Comparison of ENCODE assay signal across 8 cellular contexts in the genomic region with DNA sequence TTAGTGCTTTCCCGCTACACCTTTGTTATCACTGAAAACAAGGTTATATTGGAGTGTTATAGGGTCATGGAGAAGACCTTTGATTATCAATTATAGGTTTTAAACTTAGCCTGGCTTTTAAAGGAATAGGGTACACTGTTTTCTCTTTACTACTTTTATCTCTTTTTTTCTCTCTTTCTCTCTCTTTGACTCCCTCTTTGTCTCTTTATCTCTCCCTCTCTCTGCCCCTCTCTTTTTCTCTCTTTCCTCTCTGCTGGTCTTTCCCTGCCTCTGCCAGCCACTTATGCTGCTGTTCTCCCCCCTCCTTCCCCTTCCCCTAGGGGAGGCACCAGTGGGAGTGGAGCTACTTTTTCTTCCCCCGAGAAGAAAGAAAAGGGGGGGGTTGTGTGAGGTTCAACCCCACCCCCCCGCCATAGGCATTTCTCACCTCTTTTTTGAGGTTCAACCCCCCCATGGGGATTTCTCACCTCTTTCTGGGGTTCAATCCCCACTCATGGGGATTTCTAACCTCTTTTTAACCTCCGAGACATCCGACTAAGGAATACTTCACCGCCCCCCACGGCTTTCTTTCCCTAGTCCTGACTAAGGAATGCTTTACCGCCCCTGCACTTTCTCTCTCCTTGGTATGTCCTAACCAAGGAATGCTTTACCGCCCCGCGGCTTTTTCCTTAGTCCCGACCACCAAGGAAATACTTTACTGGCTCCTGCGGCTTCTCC. TPM values are rescaled to one million over a fixed set of nuclear protein-coding genes. Genes with fewer than 3 reads are reported as not detected.
DNase-seq lines count a peak whose midpoint lies in the region; FAIRE-seq and TF ChIP-seq lines count a peak whose summit lies in the region.

No MANE protein-coding gene starts in this region.

- peak overlapping the region; percentile 24 to 52; a peak in 3 of 4 replicates for H3K4me2 ChIP-seq in H1 (ENCODE audit: insufficient read depth in 1 of 2, low read depth in 2 of 2, low read length in 2 of 2)
- no peak overlapping the region for H3K4me2 ChIP-seq in MM.1S (ENCODE audit: low read depth, low read length)

- no peaks in the 10 kb centered on the region for H3K79me1 ChIP-seq in H1 (ENCODE audit: low read depth, low read length)

- H3K23ac ChIP-seq in H1 (ENCODE audit: insufficient read length) = no peak overlapping the region

- no peaks in the 10 kb centered on the region for H3K27me3 ChIP-seq in H1 (replicated peaks in 1 of 4; ENCODE audit: control insufficient read depth in 3 of 4, extremely low read depth in 1 of 4, insufficient read depth in 3 of 4, low read length in 3 of 4)
- no peaks in the 10 kb centered on the region for H3K27me3 ChIP-seq in MM.1S (replicated peaks; ENCODE audit: insufficient read depth, low read length)

- H3K4ac ChIP-seq in H1 (replicated peaks; ENCODE audit: insufficient read length, low read depth, low read length) = no peak overlapping the region

- no peaks in the 10 kb centered on the region for H3K23me2 ChIP-seq in H1 (ENCODE audit: low read depth, low read length)

- H3K18ac ChIP-seq in H1 (ENCODE audit: extremely low read depth, low read length) = peak overlapping the region; percentile 71

- no peak overlapping the region for H4K91ac ChIP-seq in H1 (replicated peaks; ENCODE audit: insufficient read length, low read length)

- no peaks in the 10 kb centered on the region for H3K9me2 ChIP-seq in MM.1S (replicated peaks; ENCODE audit: insufficient read depth, low read length)

- H4K8ac ChIP-seq in H1 (ENCODE audit: extremely low read depth, insufficient read depth, low read length) = no peak overlapping the region

- peak overlapping the region; percentile 94 to 96 (median 95) for H3K27ac Mint-ChIP-seq in nephron

- H3K36me3 ChIP-seq in H1 (ENCODE audit: control insufficient read depth in 2 of 4, insufficient read depth in 4 of 4, low read length in 3 of 4) = peaks cover 0 to 6% (median 0%) of the 10 kb centered on the region in 4 experiments; a peak in 2 of 8 replicates
- no peaks in the 10 kb centered on the region for H3K36me3 ChIP-seq in MM.1S (replicated peaks; ENCODE audit: insufficient read depth, low read length)

- no peak overlapping the region for H2BK5ac ChIP-seq in H1 (ENCODE audit: low read depth, low read length)

- no peak overlapping the region for H3K9ac ChIP-seq in H1 (replicated peaks in 1 of 4; ENCODE audit: extremely low read depth in 1 of 4, low read depth in 3 of 4, low read length in 3 of 4)
- no peak overlapping the region for H3K9ac ChIP-seq in MM.1S (ENCODE audit: low read length)

- no peak overlapping the region for H2BK12ac ChIP-seq in H1 (ENCODE audit: low read depth, low read length)

- H3K4me1 ChIP-seq in H1 (replicated peaks in 1 of 4; ENCODE audit: control insufficient read depth in 3 of 4, insufficient read depth in 4 of 4, low read length in 3 of 4) = peaks cover 0 to 11% (median 5%) of the 10 kb centered on the region in 4 experiments; a peak in 4 of 7 replicates
- H3K4me1 ChIP-seq in MM.1S (ENCODE audit: low read length) = no peaks in the 10 kb centered on the region

- no peak overlapping the region for H3K56ac ChIP-seq in H1 (replicated peaks; ENCODE audit: insufficient read length, low read depth, low read length)

- TF ChIP-seq POLR2A in H1 (IDR thresholded peaks at IDR 0.05; ENCODE audit: control extremely low read depth in 1 of 2, low read depth in 2 of 2, low read length in 2 of 2) = no peak

- H3K9me3 Mint-ChIP-seq in nephron = peaks cover 9% of the 10 kb centered on the region

- H3K4me1 Mint-ChIP-seq in nephron = peaks cover 16% of the 10 kb centered on the region

- H3F3A ChIP-seq in MM.1S (ENCODE audit: insufficient read depth, low read length) = no peaks in the 10 kb centered on the region

- no peaks in the 10 kb centered on the region for H3K36me3 Mint-ChIP-seq in nephron (ENCODE audit: low read depth)

- no peaks in the 10 kb centered on the region for H3K79me2 ChIP-seq in H1 (ENCODE audit: control insufficient read depth in 1 of 2, insufficient read depth in 2 of 2, low read length in 2 of 2)
- no peaks in the 10 kb centered on the region for H3K79me2 ChIP-seq in MM.1S (ENCODE audit: low read length)

- CTCF ChIA-PET in H1 (lab: Charles Lee; ENCODE audit: partially characterized antibody) = interaction anchor here (1.0 to 2.5 kb wide), 8 partner anchors 12 to 272 kb away, joined by 3 to 11 read pairs (median 4); partner anchors contain the start of gene ZBTB8B

- POLR2A ChIA-PET in H1 (lab: Charles Lee; ENCODE audit: partially characterized antibody) = interaction anchor here (0.7 to 1.9 kb wide), 4 partner anchors 21 to 203 kb away, joined by 3 to 5 read pairs (median 4); partner anchors contain the start of genes BSDC1 and RBBP4

- DNase-seq in AG08396 (ENCODE audit: low spot score) (peak; percentile 29), NCI-H226 (peak; percentile 79), H1 (ENCODE audit: low read depth in 1 of 2, low spot score in 2 of 2) (peak; percentile 27 to 81), mucosa of gallbladder (ENCODE audit: low spot score) (no peak), SIG-M5 treated with dmso at 0.1 percent for 504 hours (lab: John Stamatoyannopoulos, UW; ENCODE audit: unreplicated experiment) (no peak), MM.1S (no peak), NCI-H1694 treated with DMSO at 0.1 percent for 48 hours (lab: John Stamatoyannopoulos, UW) (no peak)

- peaks cover 19 to 27% of the 10 kb centered on the region in 2 experiments for H3K9me3 ChIP-seq in H1 (ENCODE audit: insufficient read depth in 2 of 2, low read depth in 1 of 2, low read length in 1 of 2)
- no peaks in the 10 kb centered on the region for H3K9me3 ChIP-seq in MM.1S (replicated peaks; ENCODE audit: insufficient read depth, low read length)

- no peak for FAIRE-seq in H1 (lab: Jason Lieb, UNC)

- no peak for TF ChIP-seq CTCF in H1 (IDR thresholded peaks at IDR 0.05; ENCODE audit: control extremely low read depth in 1 of 3, insufficient read depth in 1 of 3, low read depth in 1 of 3, low read length in 3 of 3)
- no peak for TF ChIP-seq CTCF in nephron (IDR thresholded peaks at IDR 0.05; ENCODE audit: unreplicated experiment in 3 of 3)
- TF ChIP-seq CTCF in MM.1S (IDR thresholded peaks at IDR 0.05; ENCODE audit: low read length) = no peak

- H3K14ac ChIP-seq in H1 (ENCODE audit: insufficient read length) = no peak overlapping the region

- TF ChIP-seq EP300 in H1 (IDR thresholded peaks at IDR 0.05; ENCODE audit: borderline replicate concordance in 1 of 2, low read depth in 2 of 2, low read length in 2 of 2) = peak in 1 of 2 experiments; percentile 96; a peak in 2 of 3 replicates

- H4K5ac ChIP-seq in H1 (ENCODE audit: insufficient read length, low read depth, low read length) = peak overlapping the region; percentile 44

- H2AFZ ChIP-seq in H1 (ENCODE audit: low read length) (no peak overlapping the region), MM.1S (ENCODE audit: low read length) (no peak overlapping the region)

- H2AK5ac ChIP-seq in H1 (ENCODE audit: low read depth, low read length) = no peak overlapping the region

- 15% methylated on average over 11 of the region's 13 CpGs; no CpG with 5 or more reads in 1 of the 2 experiments for WGBS in H1 (ENCODE audit: extremely low coverage in 1 of 2, insufficient coverage in 1 of 2, insufficient read length in 1 of 2, insufficient replicate concordance in 2 of 2, low coverage in 1 of 2, low lambda C conversion rate in 2 of 2, missing lambda C conversion rate in 1 of 2), 2 experiments

- H3K4me3 Mint-ChIP-seq in nephron = peak overlapping the region; percentile 81 to 86 (median 83)

- peaks cover 14% of the 10 kb centered on the region for H3K27me3 Mint-ChIP-seq in nephron (ENCODE audit: low read depth)

- no peak overlapping the region for H2BK15ac ChIP-seq in H1 (ENCODE audit: low read length)

- no peak overlapping the region for H2BK20ac ChIP-seq in H1 (ENCODE audit: low read length)

- no peak for TF ChIP-seq RAD21 in H1 (IDR thresholded peaks at IDR 0.05 in 1 of 2, conservative IDR thresholded peaks at IDR 0.05 in 1 of 2; ENCODE audit: low read depth in 2 of 2, low read length in 2 of 2)

- no peak overlapping the region; the same call in 1 of the 2 replicates for H3K27ac ChIP-seq in H1 (ENCODE audit: low read depth, low read length)
- H3K27ac ChIP-seq in MM.1S (ENCODE audit: low read length) = no peak overlapping the region

- H4K20me1 ChIP-seq in H1 (replicated peaks in 1 of 2; ENCODE audit: control insufficient read depth in 1 of 2, insufficient read depth in 2 of 2, low read length in 2 of 2) (no peaks in the 10 kb centered on the region), MM.1S (ENCODE audit: insufficient read depth, low read length) (no peaks in the 10 kb centered on the region)

- no peak overlapping the region for H2BK120ac ChIP-seq in H1 (replicated peaks; ENCODE audit: low read depth, low read length)

- H3K4me3 ChIP-seq in H1 (ENCODE audit: extremely low read depth in 1 of 4, insufficient read depth in 2 of 4, low read depth in 3 of 4, low read length in 4 of 4) (peak overlapping the region in 3 of 4 experiments; percentile 17 to 51 (median 19); a peak in 4 of 8 replicates), MM.1S (ENCODE audit: low read length) (no peak overlapping the region)

TF ChIP-seq in H1, 55 proteins besides CTCF, POLR2A, EP300 and RAD21 (continues in another document):
- no peak for TF ChIP-seq CBX8 (IDR thresholded peaks at IDR 0.05; ENCODE audit: borderline replicate concordance, low read depth, low read length)
- TF ChIP-seq EGR1 (IDR thresholded peaks at IDR 0.05; ENCODE audit: borderline replicate concordance, low read depth, low read length) = 0 out of 2 replicates have a peak, but pooled peaks have one; percentile 6

RNA-seq across cellular contexts. Expression of gene ZBTB8B, which starts 17.2 kb away (rescaled TPM):
- 3.5 and 3.7 TPM in 2 replicates for total RNA-seq in H1 (2021; fragmentation: NEBNext Ultra II Directional; extraction: Animal tissue kit (Norgen Biotek cat#: 25700))
- 1.2 and 1.3 TPM in 2 replicates for polyA plus RNA-seq in H1 (2011; rRNA removed)
- polyA plus RNA-seq in H1 (2011; cell fraction: cytosol; rRNA removed) = 1.5 TPM
- polyA plus RNA-seq in H1 (2011; cell fraction: nucleus; rRNA removed) = 1.6 TPM
- polyA plus RNA-seq in H1 (2012, experiment 1 of 2) = 1.5 to 2.7 TPM (median 2.0 TPM) in 4 replicates
- 0.54 TPM for polyA plus RNA-seq in H1 (2012, experiment 2 of 2)
- polyA plus RNA-seq in H1 (2013, experiment 1 of 2) = 1.7 TPM
- 1.6 TPM for polyA plus RNA-seq in H1 (2013, experiment 2 of 2)
- 2.8 and 3.0 TPM in 2 replicates for polyA minus RNA-seq in H1 (2011; rRNA and poly(A)+ RNA removed)
- 1.7 TPM for polyA minus RNA-seq in H1 (2011; cell fraction: cytosol; rRNA and poly(A)+ RNA removed)
- polyA minus RNA-seq in H1 (2011; cell fraction: nucleus; rRNA and poly(A)+ RNA removed) = 2.3 TPM
- 0.03 TPM for total RNA-seq in mucosa of gallbladder

RNA-seq across cellular contexts. Expression of gene BSDC1, which starts 53.4 kb away (rescaled TPM):
- total RNA-seq in H1 (2021; fragmentation: NEBNext Ultra II Directional; extraction: Animal tissue kit (Norgen Biotek cat#: 25700)) = 40.7 and 42.9 TPM in 2 replicates
- polyA plus RNA-seq in H1 (2011; rRNA removed) = 23.3 and 24.8 TPM in 2 replicates
- polyA plus RNA-seq in H1 (2011; cell fraction: cytosol; rRNA removed) = 33.0 TPM
- polyA plus RNA-seq in H1 (2011; cell fraction: nucleus; rRNA removed) = 50.6 TPM
- 31.2 to 34.6 TPM (median 32.6 TPM) in 4 replicates for polyA plus RNA-seq in H1 (2012, experiment 1 of 2)
- polyA plus RNA-seq in H1 (2012, experiment 2 of 2) = 27.9 TPM
- polyA plus RNA-seq in H1 (2013, experiment 1 of 2) = 29.6 TPM
- 27.2 TPM for polyA plus RNA-seq in H1 (2013, experiment 2 of 2)
- 33.0 and 33.3 TPM in 2 replicates for polyA minus RNA-seq in H1 (2011; rRNA and poly(A)+ RNA removed)
- polyA minus RNA-seq in H1 (2011; cell fraction: cytosol; rRNA and poly(A)+ RNA removed) = 19.5 TPM
- polyA minus RNA-seq in H1 (2011; cell fraction: nucleus; rRNA and poly(A)+ RNA removed) = 33.1 TPM
- 101 TPM for total RNA-seq in mucosa of gallbladder

Comparison
In these comparisons a context has a peak if more than half of its experiments do, and no peak if none do; other contexts are left out.
1. DNase-seq: peak in AG08396 (single experiment), NCI-H226 (single experiment) and H1 (2 of 2); none in mucosa of gallbladder (single experiment), SIG-M5 treated with dmso at 0.1 percent for 504 hours (single experiment), MM.1S (single experiment) and NCI-H1694 treated with DMSO at 0.1 percent for 48 hours (single experiment).